Comparison of ENCODE assay signal across 14 cellular contexts in the genomic region with DNA sequence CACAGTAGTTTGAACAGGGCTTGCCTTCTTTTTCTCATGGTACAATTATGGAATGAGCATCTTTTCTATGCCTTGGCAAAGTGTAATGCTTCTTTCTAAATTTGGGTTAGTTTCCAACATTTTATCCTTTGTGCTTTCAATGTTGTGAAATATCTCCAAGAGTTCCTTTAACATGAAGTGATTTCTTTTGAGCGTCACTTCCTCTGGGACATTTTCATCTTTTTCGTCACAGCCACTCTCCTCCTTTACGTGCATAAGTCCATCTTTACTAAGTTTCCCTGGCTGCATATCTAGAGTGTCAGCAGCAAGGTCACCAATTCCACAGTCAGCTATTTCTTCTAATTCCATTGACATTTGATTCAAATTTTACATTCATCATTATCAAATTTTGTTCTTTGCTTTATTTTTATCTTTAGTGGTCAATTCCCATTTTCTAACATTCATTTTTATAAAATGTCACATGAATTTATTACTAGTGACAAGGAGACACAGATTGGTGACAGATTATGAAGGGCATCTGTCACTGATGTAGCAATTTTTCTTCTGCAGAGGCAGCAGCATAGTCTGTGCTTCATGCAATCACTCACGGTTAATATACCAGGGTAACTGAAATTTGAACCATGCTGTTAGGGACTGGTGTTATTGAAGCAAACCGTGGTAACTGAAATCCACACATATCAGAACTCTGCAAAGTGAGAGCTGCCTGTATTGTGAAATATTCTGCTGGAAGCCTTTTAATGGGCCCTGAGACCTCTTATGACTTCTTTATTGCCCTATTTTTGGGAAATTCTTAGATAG.
DNase-seq lines count a peak whose midpoint lies in the region; ATAC-seq and TF ChIP-seq lines count a peak whose summit lies in the region.
"Had no signal": no experiment of that assay in that cellular context is flagged by ENCODE, and none has a peak within 500 bp of the region (broad histone marks: within the 10 kb centered on the region; RNA-seq: fewer than 3 reads in every experiment).

No MANE protein-coding gene starts in this region.

- H3K27me3 ChIP-seq in left lung (no peaks in the 10 kb centered on the region), aorta (ENCODE audit: control insufficient read depth in 1 of 2, insufficient read depth in 2 of 2, low read length in 1 of 2) (no peaks in the 10 kb centered on the region)
- H3K27me3 ChIP-seq: neural progenitor cell, Peyer's patch had no signal

- intact Hi-C loops in left lung (cut with DNase I) (no loop called here), aorta (cut with DNase I) (no loop called here)

- no peak overlapping the region for H3K4me3 ChIP-seq in left lung
- no peak overlapping the region for H3K4me3 ChIP-seq in aorta (ENCODE audit: low read length in 2 of 2)
- H3K4me3 ChIP-seq: neural progenitor cell, Peyer's patch had no signal

- DNase-seq in SKM-1 treated with dmso at 0.1 percent for 144 hours (lab: John Stamatoyannopoulos, UW; ENCODE audit: unreplicated experiment) (peak; percentile 11), SKM-1 (lab: John Stamatoyannopoulos, UW; ENCODE audit: unreplicated experiment) (no peak), amniotic epithelial cell (ENCODE audit: low read depth) (peak; percentile 34), left lung (no peak), aorta (no peak), LoVo (ENCODE audit: low spot score) (no peak), globus pallidus (ENCODE audit: low spot score) (no peak)
- DNase-seq: activated CD8-positive, alpha-beta memory T cell treated with anti-CD3 and anti-CD28 coated beads, Interleukin-2, amount 50 U/mL, for 4 hours; EL; immature natural killer cell; NCI-H1105 treated with DMSO at 0.1 percent for 48 hours; Peyer's patch had no signal

- TF ChIP-seq CTCF in left lung (IDR thresholded peaks at IDR 0.05) = no peak

- no peaks in the 10 kb centered on the region for H3K36me3 ChIP-seq in left lung
- H3K36me3 ChIP-seq in aorta (ENCODE audit: control insufficient read depth in 1 of 2, insufficient read depth in 2 of 2, low read length in 1 of 2) = no peaks in the 10 kb centered on the region
- H3K36me3 ChIP-seq: neural progenitor cell, Peyer's patch had no signal

- H3K4me1 ChIP-seq in left lung = peaks cover 7 to 25% of the 10 kb centered on the region in 2 donors
- H3K4me1 ChIP-seq in aorta (ENCODE audit: control insufficient read depth in 1 of 2, insufficient read depth in 2 of 2, low read length in 2 of 2) = no peaks in the 10 kb centered on the region
- H3K4me1 ChIP-seq: neural progenitor cell had no signal

- WGBS in aorta, 2 donors = 44 to 61% methylated on average over 5 of the region's 5 CpGs

- H3K27ac ChIP-seq in left lung = no peak overlapping the region
- H3K27ac ChIP-seq in aorta (ENCODE audit: low read depth in 1 of 2, low read length in 2 of 2) = no peak overlapping the region
- H3K27ac ChIP-seq: neural progenitor cell had no signal

- H3K9me3 ChIP-seq in left lung (no peaks in the 10 kb centered on the region), aorta (ENCODE audit: control insufficient read depth, low read length) (no peaks in the 10 kb centered on the region)
- H3K9me3 ChIP-seq: Peyer's patch had no signal

- ATAC-seq in left lung = peak; percentile 60
- peak; percentile 58 for ATAC-seq in aorta (ENCODE audit: low FRiP score)
- ATAC-seq in GM21717 (IDR thresholded peaks at IDR 0.05; ENCODE audit: unreplicated experiment) = no peak

Comparison
In these comparisons a context has a peak if more than half of its experiments do, and no peak if none do; other contexts are left out.
1. DNase-seq: peak in SKM-1 treated with dmso at 0.1 percent for 144 hours (single experiment) and amniotic epithelial cell (single experiment); none in SKM-1 (single experiment), left lung (0 of 2), aorta (0 of 2), LoVo (single experiment) and globus pallidus (single experiment).